2 cellular contexts compared by ENCODE assay signal in genomic region chr6:117965763-117966162, GRCh38. TPM values are rescaled to one million over a fixed set of nuclear protein-coding genes. Genes with fewer than 3 reads are reported as not detected.
"Had no signal": no experiment of that assay in that cellular context is flagged by ENCODE, and none has a peak within 500 bp of the region (broad histone marks: within the 10 kb centered on the region; RNA-seq: fewer than 3 reads in every experiment).

No MANE protein-coding gene starts in this region.

RNA-seq across cellular contexts. Expression of gene SLC35F1, which starts 58.7 kb away (rescaled TPM):
- total RNA-seq: GM23248, HFFc6 had no signal
- polyA plus RNA-seq: GM23248 had no signal
